ENCODE assay signal across 8 cellular contexts in genomic region chr5:174419523-174420132, GRCh38.
A peak's percentile ranks its signal among the peaks of the same experiment; 100 is the strongest.
DNase-seq lines count a peak whose midpoint lies in the region; ATAC-seq and TF ChIP-seq lines count a peak whose summit lies in the region.

No MANE protein-coding gene starts in this region.

- no peak overlapping the region for H3K27ac Mint-ChIP-seq in activated naive CD8-positive, alpha-beta T cell treated with anti-CD3 and anti-CD28 coated beads for 36 hours

- TF ChIP-seq POLR2A in upper lobe of left lung (IDR thresholded peaks at IDR 0.05), result no peak

- H2BK120ac ChIP-seq in trophoblast cell (ENCODE audit: insufficient read depth, low read length, poor library complexity), result peak overlapping the region; percentile 97

- no peaks in the 10 kb centered on the region for H3K36me3 Mint-ChIP-seq in activated naive CD8-positive, alpha-beta T cell treated with anti-CD3 and anti-CD28 coated beads for 36 hours

- no peak overlapping the region; the same call in 1 of the 2 replicates for H3K9ac ChIP-seq in MM.1S (ENCODE audit: low read length)
- H3K9ac ChIP-seq in SU-DHL-6 (ENCODE audit: low read length), result no peak overlapping the region
- no peak overlapping the region for H3K9ac ChIP-seq in trophoblast cell (ENCODE audit: low read length)

- H2AFZ ChIP-seq in MM.1S (ENCODE audit: low read length), result peak overlapping the region; percentile 84
- H2AFZ ChIP-seq in SU-DHL-6 (ENCODE audit: low read depth, low read length, severe bottlenecking), result no peak overlapping the region
- no peak overlapping the region for H2AFZ ChIP-seq in trophoblast cell (ENCODE audit: insufficient read depth, low read length, poor library complexity)

- H4K12ac ChIP-seq in trophoblast cell (ENCODE audit: low read depth, low read length), result no peak overlapping the region

- H3K4me1 Mint-ChIP-seq in activated naive CD8-positive, alpha-beta T cell treated with anti-CD3 and anti-CD28 coated beads for 36 hours, result peaks cover 10% of the 10 kb centered on the region

- H3K4me3 Mint-ChIP-seq in activated naive CD8-positive, alpha-beta T cell treated with anti-CD3 and anti-CD28 coated beads for 36 hours, result peak overlapping the region; percentile 51

- no peak overlapping the region for H2AK5ac ChIP-seq in trophoblast cell (ENCODE audit: low read length)

- no peaks in the 10 kb centered on the region for H3K27me3 ChIP-seq in MM.1S (replicated peaks; ENCODE audit: insufficient read depth, low read length)
- no peaks in the 10 kb centered on the region for H3K27me3 ChIP-seq in SU-DHL-6 (ENCODE audit: low read length)
- H3K27me3 ChIP-seq in trophoblast cell (ENCODE audit: insufficient read depth, low read length), result no peaks in the 10 kb centered on the region
- peaks cover 0 to 2% (median 0%) of the 10 kb centered on the region in 4 donors for H3K27me3 ChIP-seq in upper lobe of left lung

- H3K4me2 ChIP-seq in MM.1S (ENCODE audit: low read depth, low read length), result peak overlapping the region; percentile 76
- H3K4me2 ChIP-seq in SU-DHL-6 (ENCODE audit: low read depth, low read length, poor library complexity, severe bottlenecking), result no peak overlapping the region
- H3K4me2 ChIP-seq in trophoblast cell (ENCODE audit: low read length), result peak overlapping the region; percentile 44

- peaks cover 57% of the 10 kb centered on the region for H3K79me1 ChIP-seq in trophoblast cell (ENCODE audit: low read length)

- DNase-seq in DMS153 (lab: John Stamatoyannopoulos, UW) (peak; percentile 48), MM.1S (peak; percentile 89), Right ventricle myocardium superior (peak; percentile 91), trophoblast cell (peak; percentile 97 to 99), upper lobe of left lung (peak; percentile 84 to 93)
- DNase-seq in activated naive CD8-positive, alpha-beta T cell treated with anti-CD3 and anti-CD28 coated beads for 36 hours, result peak; percentile 73

- no peaks in the 10 kb centered on the region for H4K20me1 ChIP-seq in MM.1S (ENCODE audit: insufficient read depth, low read length)
- no peaks in the 10 kb centered on the region for H4K20me1 ChIP-seq in SU-DHL-6 (ENCODE audit: low read depth, low read length)

- H3K36me3 ChIP-seq in MM.1S (replicated peaks; ENCODE audit: insufficient read depth, low read length) (no peaks in the 10 kb centered on the region), SU-DHL-6 (ENCODE audit: low read length) (no peaks in the 10 kb centered on the region), trophoblast cell (ENCODE audit: control insufficient read depth in 1 of 2, insufficient read depth in 2 of 2, low read length in 2 of 2) (no peaks in the 10 kb centered on the region), upper lobe of left lung (no peaks in the 10 kb centered on the region)

- H4K91ac ChIP-seq in trophoblast cell (ENCODE audit: low read depth, low read length), result peak overlapping the region; percentile 92

- no peaks in the 10 kb centered on the region for H3F3A ChIP-seq in MM.1S (ENCODE audit: insufficient read depth, low read length)
- H3F3A ChIP-seq in SU-DHL-6 (ENCODE audit: insufficient read depth), result no peaks in the 10 kb centered on the region

- no peaks in the 10 kb centered on the region for H3K9me2 ChIP-seq in MM.1S (replicated peaks; ENCODE audit: insufficient read depth, low read length)
- no peaks in the 10 kb centered on the region for H3K9me2 ChIP-seq in SU-DHL-6 (replicated peaks; ENCODE audit: insufficient read depth, low read length)

- peak overlapping the region; percentile 85 for H2BK5ac ChIP-seq in trophoblast cell (ENCODE audit: low read depth, low read length, poor library complexity)

- no peaks in the 10 kb centered on the region for H3K9me3 Mint-ChIP-seq in activated naive CD8-positive, alpha-beta T cell treated with anti-CD3 and anti-CD28 coated beads for 36 hours

- peak overlapping the region; percentile 50 for H3K4ac ChIP-seq in trophoblast cell (ENCODE audit: low read depth, low read length)

- H3K4me1 ChIP-seq in MM.1S (ENCODE audit: low read length) (no peaks in the 10 kb centered on the region), trophoblast cell (ENCODE audit: control insufficient read depth in 1 of 2, insufficient read depth in 2 of 2, low read length in 2 of 2) (peaks cover 17 to 35% of the 10 kb centered on the region in 2 experiments), upper lobe of left lung (peaks cover 0 to 6% (median 4%) of the 10 kb centered on the region in 4 donors)

- H3K27ac ChIP-seq in MM.1S (ENCODE audit: low read length), result no peak overlapping the region
- H3K27ac ChIP-seq in SU-DHL-6 (ENCODE audit: low read depth, low read length), result no peak overlapping the region
- peak overlapping the region; percentile 88 for H3K27ac ChIP-seq in trophoblast cell (ENCODE audit: low read depth, low read length)
- H3K27ac ChIP-seq in upper lobe of left lung, result no peak overlapping the region

- H3K14ac ChIP-seq in trophoblast cell (ENCODE audit: low read length), result peak overlapping the region; percentile 43

- H3K9me3 ChIP-seq in MM.1S (replicated peaks; ENCODE audit: insufficient read depth, low read length), result no peaks in the 10 kb centered on the region
- H3K9me3 ChIP-seq in SU-DHL-6 (ENCODE audit: insufficient read depth, low read length), result no peaks in the 10 kb centered on the region
- H3K9me3 ChIP-seq in trophoblast cell (ENCODE audit: insufficient read depth, low read depth, low read length), result no peaks in the 10 kb centered on the region
- no peaks in the 10 kb centered on the region for H3K9me3 ChIP-seq in upper lobe of left lung

- ATAC-seq in GM21825 (IDR thresholded peaks at IDR 0.05; ENCODE audit: unreplicated experiment), result peak; percentile 87
- ATAC-seq in Right ventricle myocardium superior (ENCODE audit: poor library complexity), result peak; percentile 99
- ATAC-seq in upper lobe of left lung (ENCODE audit: low FRiP score in 2 of 2), result peak; percentile 83 to 94

- peaks cover 41% of the 10 kb centered on the region for H3K27me3 Mint-ChIP-seq in activated naive CD8-positive, alpha-beta T cell treated with anti-CD3 and anti-CD28 coated beads for 36 hours

- intact Hi-C loops in Right ventricle myocardium superior (cut with DNase I), result loop anchor here (2.0 kb wide), 2 partner anchors 373 to 517 kb away; no protein-coding TSS in a partner anchor

- no peak for TF ChIP-seq EP300 in upper lobe of left lung (IDR thresholded peaks at IDR 0.05)

- peak overlapping the region; percentile 42 for H3K18ac ChIP-seq in trophoblast cell (ENCODE audit: low read length)

- peak overlapping the region; percentile 49 for H3K4me3 ChIP-seq in MM.1S (ENCODE audit: low read length)
- H3K4me3 ChIP-seq in SU-DHL-6 (ENCODE audit: insufficient read depth, low read length, poor library complexity, severe bottlenecking), result no peak overlapping the region
- H3K4me3 ChIP-seq in trophoblast cell (ENCODE audit: low read depth, low read length), result no peak overlapping the region
- no peak overlapping the region for H3K4me3 ChIP-seq in upper lobe of left lung

- H2BK12ac ChIP-seq in trophoblast cell (ENCODE audit: low read length), result peak overlapping the region; percentile 37

- TF ChIP-seq CTCF in MM.1S (IDR thresholded peaks at IDR 0.05; ENCODE audit: low read length) (peak; percentile 97), SU-DHL-6 (IDR thresholded peaks at IDR 0.05; ENCODE audit: insufficient read depth, low read length, poor library complexity, severe bottlenecking) (peak; percentile 85), upper lobe of left lung (IDR thresholded peaks at IDR 0.05) (peak; percentile 64 to 86 (median 78))

- H4K8ac ChIP-seq in trophoblast cell (ENCODE audit: low read depth, low read length), result peak overlapping the region; percentile 67

- H3K79me2 ChIP-seq in MM.1S (ENCODE audit: low read length), result no peaks in the 10 kb centered on the region
- no peaks in the 10 kb centered on the region for H3K79me2 ChIP-seq in SU-DHL-6 (ENCODE audit: insufficient read depth, low read length)
- peaks cover 3% of the 10 kb centered on the region for H3K79me2 ChIP-seq in trophoblast cell (ENCODE audit: control insufficient read depth, insufficient read depth, low read length, poor library complexity)

- no peak overlapping the region for H3K23ac ChIP-seq in trophoblast cell (ENCODE audit: low read length)

- WGBS in trophoblast cell (ENCODE audit: extremely low coverage, insufficient coverage, insufficient read length), result no CpG with 5 or more reads among the region's 18 CpGs
- 15 to 27% methylated on average over 12 to 18 of the region's 18 CpGs for WGBS in upper lobe of left lung, 2 donors

Comparison
In these comparisons a context has a peak if more than half of its experiments do, and no peak if none do; other contexts are left out.
1. DNase-seq: peak in every context shown above with its lines; median percentile 98 in trophoblast cell; 91 in Right ventricle myocardium superior; 89 in MM.1S; 88 in upper lobe of left lung; 73 in activated naive CD8-positive, alpha-beta T cell treated with anti-CD3 and anti-CD28 coated beads for 36 hours; 48 in DMS153.